Comparison of ENCODE assay signal across 1 cellular context in genomic region chr15:67133738-67134576, GRCh38.
TF ChIP-seq lines count a peak whose summit lies in the region.

No MANE protein-coding gene starts in this region.

TF ChIP-seq in HEK293, 187 proteins besides CTCF, POLR2A, EP300 and RAD21 (continued from another document):
- TF ChIP-seq ZNF366 (tag by site-specific recombination; conservative IDR thresholded peaks at IDR 0.05): 0 out of 2 replicates have a peak, but pooled peaks have one; percentile 20
- TF ChIP-seq ATF2 (tag by site-specific recombination; IDR thresholded peaks at IDR 0.05; ENCODE audit: low read depth): 0 out of 2 replicates have a peak, but pooled peaks have one; percentile 4
- TF ChIP-seq ZNF629 (tag by site-specific recombination; IDR thresholded peaks at IDR 0.05): peak; percentile 79
- TF ChIP-seq ZBTB20 (tag by site-specific recombination; IDR thresholded peaks at IDR 0.05): 0 out of 2 replicates have a peak, but pooled peaks have one; percentile 46
- TF ChIP-seq ZNF626 (tag by site-specific recombination; IDR thresholded peaks at IDR 0.05): no peak
TF ChIP-seq in HEK293: peak in this region for 10.
